In the genomic region with DNA sequence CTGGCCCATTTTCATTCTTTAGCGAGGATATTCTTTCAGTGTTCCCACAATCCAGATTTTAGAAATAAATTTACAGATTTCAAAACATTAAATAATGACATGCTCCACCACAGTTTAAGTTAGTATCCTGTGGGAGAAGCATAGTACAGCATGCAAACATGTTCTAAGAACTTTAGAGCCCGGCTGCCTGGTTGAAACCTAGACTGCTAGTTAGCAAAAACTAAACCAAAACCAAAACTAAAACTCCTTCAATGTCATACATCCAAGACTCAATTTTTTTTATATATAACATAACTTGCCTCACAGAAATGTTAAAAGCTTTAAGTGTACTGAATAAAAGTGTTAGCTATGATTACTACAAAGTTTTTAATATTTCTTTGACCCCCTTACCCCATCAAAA, we compare ENCODE assay signal across 15 cellular contexts. TPM values are rescaled to one million over a fixed set of nuclear protein-coding genes. Genes with fewer than 3 reads are reported as not detected.
DNase-seq lines count a peak whose midpoint lies in the region; ATAC-seq, FAIRE-seq and TF ChIP-seq lines count a peak whose summit lies in the region.
"Had no signal": no experiment of that assay in that cellular context is flagged by ENCODE, and none has a peak within 500 bp of the region (broad histone marks: within the 10 kb centered on the region; RNA-seq: fewer than 3 reads in every experiment).

No MANE protein-coding gene starts in this region.

- no peak overlapping the region for H3K4me3 ChIP-seq in A673 (ENCODE audit: low read depth, low read length, poor library complexity, severe bottlenecking)
- no peak overlapping the region for H3K4me3 ChIP-seq in GM12878
- H3K4me3 ChIP-seq in spleen = no peak overlapping the region
- H3K4me3 ChIP-seq: psoas muscle had no signal

- no peaks in the 10 kb centered on the region for H3K4me1 ChIP-seq in A673 (ENCODE audit: insufficient read depth, low read length, poor library complexity, severe bottlenecking)
- H3K4me1 ChIP-seq in GM12878 (ENCODE audit: control insufficient read depth, insufficient read depth, low read length) = no peaks in the 10 kb centered on the region; the same call in 1 of the 2 replicates
- peaks cover 0 to 5% (median 0%) of the 10 kb centered on the region in 6 donors for H3K4me1 ChIP-seq in spleen
- H3K4me1 ChIP-seq: psoas muscle had no signal

- H3K79me2 ChIP-seq in GM12878 (ENCODE audit: control insufficient read depth, insufficient read depth, low read length) = peaks cover 26% of the 10 kb centered on the region

- no peak overlapping the region for H3K4me2 ChIP-seq in GM12878 (ENCODE audit: control insufficient read depth, insufficient read depth)

- in situ Hi-C loops in GM12878 (cut with MboI) = no loop called here

- 0 out of 2 replicates have a peak, but pooled peaks cover 3% of the 10 kb centered on the region for H4K20me1 ChIP-seq in GM12878 (ENCODE audit: control insufficient read depth, insufficient read depth)

- POLR2A ChIA-PET in A673 (lab: Charles Lee; ENCODE audit: low non-redundant PET) (interaction anchor here (0.5 kb wide), 1 partner anchor 18 kb away, joined by 3 read pairs; no protein-coding TSS in a partner anchor), GM12878 (lab: Charles Lee) (interaction anchor here (0.7 to 1.7 kb wide), 3 partner anchors 8 to 69 kb away, joined by 4 to 6 read pairs (median 5); no protein-coding TSS in a partner anchor)

- ATAC-seq in GM18517 (IDR thresholded peaks at IDR 0.05; ENCODE audit: unreplicated experiment) (peak; percentile 52), HG03066 (IDR thresholded peaks at IDR 0.05; ENCODE audit: low read depth, unreplicated experiment) (peak; percentile 66), GM12878 (peak; percentile 79), GM19023 (IDR thresholded peaks at IDR 0.05; ENCODE audit: unreplicated experiment) (no peak)
- ATAC-seq: HepG2, psoas muscle had no signal

- CTCF ChIA-PET in A673 (lab: Charles Lee) (no interaction called here), GM12878 (lab: Yijun Ruan, JAX) (interaction anchor here (1.0 to 1.4 kb wide), 3 partner anchors 8 to 85 kb away, joined by 3 to 5 read pairs (median 3); no protein-coding TSS in a partner anchor)

- H3K27ac ChIP-seq in A673 (ENCODE audit: low read depth, low read length, poor library complexity, severe bottlenecking) (peak overlapping the region; percentile 4), GM12878 (ENCODE audit: control insufficient read depth, insufficient read depth) (no peak overlapping the region; the same call in 1 of the 2 replicates), spleen (no peak overlapping the region)
- H3K27ac ChIP-seq: psoas muscle had no signal

- H3K9me3 ChIP-seq in A673 (ENCODE audit: low read depth, low read length, poor library complexity, severe bottlenecking) (no peaks in the 10 kb centered on the region), GM12878 (replicated peaks; ENCODE audit: control insufficient read depth, insufficient read depth, low read length) (no peaks in the 10 kb centered on the region; the same call in 2 of the 3 replicates), spleen (no peaks in the 10 kb centered on the region)
- H3K9me3 ChIP-seq: psoas muscle had no signal

- no peak overlapping the region for H3K9ac ChIP-seq in GM12878 (ENCODE audit: control insufficient read depth, insufficient read depth, low read length)

- H3K27me3 ChIP-seq in A673 (replicated peaks; ENCODE audit: insufficient read depth, low read depth, low read length, poor library complexity) (no peaks in the 10 kb centered on the region), GM12878 (replicated peaks in 1 of 2; ENCODE audit: control insufficient read depth in 2 of 2, insufficient read depth in 2 of 2, low read length in 1 of 2) (no peaks in the 10 kb centered on the region), spleen (replicated peaks in 1 of 7) (no peaks in the 10 kb centered on the region)

- 52% methylated on average over 2 of the region's 2 CpGs for WGBS in GM12878 (ENCODE audit: insufficient coverage, insufficient replicate concordance, low lambda C conversion rate, missing lambda C conversion rate)
- 74 to 91% (median 82%) methylated on average over 2 of the region's 2 CpGs for WGBS in spleen, 5 donors

- FAIRE-seq in GM12878 (lab: Jason Lieb, UNC) = peak; percentile 66
- FAIRE-seq: HepG2 had no signal

- SMC1A ChIA-PET in GM12878 (lab: Charles Lee; ENCODE audit: uncharacterized antibody, unreplicated experiment) = interaction anchor here (0.9 to 1.0 kb wide), 2 partner anchors 11 to 42 kb away, joined by 3 to 4 read pairs; no protein-coding TSS in a partner anchor

- BruUV-seq in A673 (replicated peaks; lab: Mats Ljungman, UMichigan) (no TSS peak), GM12878 (replicated peaks; lab: Mats Ljungman, UMichigan) (no TSS peak)

- TF ChIP-seq CTCF in A673 (conservative IDR thresholded peaks at IDR 0.05; ENCODE audit: low read depth, low read length) = no peak
- no peak for TF ChIP-seq CTCF in GM12878 (IDR thresholded peaks at IDR 0.05 in 2 of 3, conservative IDR thresholded peaks at IDR 0.05 in 1 of 3; ENCODE audit: control insufficient read depth in 2 of 3, extremely low read depth in 1 of 3, insufficient read depth in 1 of 3, low read depth in 3 of 3, low read length in 3 of 3)
- TF ChIP-seq CTCF in spleen (IDR thresholded peaks at IDR 0.05 in 8 of 11, conservative IDR thresholded peaks at IDR 0.05 in 3 of 11) = no peak

- TF ChIP-seq EP300 in GM12878 (IDR thresholded peaks at IDR 0.05; ENCODE audit: borderline replicate concordance in 1 of 2, control insufficient read depth in 1 of 2, low read depth in 2 of 2, low read length in 2 of 2) = no peak

- peaks cover 96% of the 10 kb centered on the region for H3K36me3 ChIP-seq in A673 (ENCODE audit: insufficient read depth, low read length, poor library complexity, severe bottlenecking)
- peaks cover 18 to 66% of the 10 kb centered on the region in 2 experiments for H3K36me3 ChIP-seq in GM12878 (ENCODE audit: control insufficient read depth in 2 of 2, insufficient read depth in 2 of 2, low read length in 1 of 2)
- H3K36me3 ChIP-seq in spleen = peaks cover 5 to 100% (median 96%) of the 10 kb centered on the region in 6 donors

- no peak for TF ChIP-seq RAD21 in GM12878 (IDR thresholded peaks at IDR 0.05; ENCODE audit: insufficient read depth, low read depth, low read length)

- intact Hi-C loops in A673 (cut with micrococcal nuclease; ENCODE audit: unreplicated experiment) (no loop called here), GM12878 (cut with micrococcal nuclease; ENCODE audit: unreplicated experiment) (no loop called here), spleen (cut with DNase I; ENCODE audit: low total_unique reads) (no loop called here)

- no peak overlapping the region for H2AFZ ChIP-seq in GM12878 (ENCODE audit: control insufficient read depth, low read depth, low read length)

- RAD21 ChIA-PET in GM12878 (lab: Charles Lee; ENCODE audit: unreplicated experiment) = interaction anchor here (0.9 kb wide), 2 partner anchors 25 to 84 kb away, joined by 3 read pairs; no protein-coding TSS in a partner anchor

- DNase-seq in A673 (ENCODE audit: low spot score) (no peak), GM12878 (ENCODE audit: low read depth, low spot score) (no peak), spleen (no peak), AML-193 (lab: John Stamatoyannopoulos, UW) (no peak)
- no peak for DNase-seq in activated effector memory CD4-positive, alpha-beta T cell treated with Interleukin-2 at 50 U/mL for 16 hours
- DNase-seq: dermis blood vessel endothelial cell; NCI-H1417 treated with DMSO at 0.1 percent for 48 hours; NCI-H69; psoas muscle; SHP77; stimulated activated CD4-positive, alpha-beta T cell treated with anti-CD3 and anti-CD28 coated beads, Interleukin-2, amount 100 ng/mL, for 48 hours had no signal

- TF ChIP-seq POLR2A in GM12878 (IDR thresholded peaks at IDR 0.05; ENCODE audit: low read depth, low read length) = no peak
- no peak for TF ChIP-seq POLR2A in spleen (IDR thresholded peaks at IDR 0.05)

RNA-seq across cellular contexts. Expression of gene TRA2A, which starts 17.0 kb away (rescaled TPM):
- total RNA-seq in A673 (2021) (114 and 116 TPM in 2 replicates), GM12878 (2014; rRNA removed) (25.0 TPM in 2 replicates), GM12878 (2014; rRNA removed; fragmentation: Illumina TruSeq; extraction: Trizol) (71.2 and 78.0 TPM in 2 replicates), GM12878 (2021) (85.4 and 86.6 TPM in 2 replicates), spleen (10 to 100 TPM; 59.2 to 98.7 (median 89.6) TPM)
- total RNA-seq in GM12878 (2013; cell fraction: nucleolus; rRNA removed) = 83.2 and 85.5 TPM in 2 replicates
- 52.8 TPM for polyA plus RNA-seq in GM12878 (2011; ENCODE audit: low read depth)
- polyA plus RNA-seq in GM12878 (2011; rRNA removed) (97.1 and 111 TPM in 2 replicates), GM12878 (2014; fragmentation: Illumina TruSeq; extraction: Trizol) (224 and 533 TPM in 2 replicates), GM12878 (2014; fragmentation: Nextera tagmentation; extraction: Ambion mirVana) (10 to 100 TPM; 69.2 to 83.1 TPM), GM12878 (2014; rRNA removed) (99.5 and 103 TPM in 2 replicates), GM12878 (2016; fragmentation: Nextera tagmentation; extraction: Ambion mirVana) (100 to 1,000 TPM; 135 TPM), spleen (10 to 100 TPM; 67.3 to 89.7 (median 85.7) TPM)
- polyA plus RNA-seq in GM12878 (2011; cell fraction: cytosol; rRNA removed) = 53.7 and 61.9 TPM in 2 replicates
- polyA plus RNA-seq in GM12878 (2011; cell fraction: nucleus; rRNA removed) = 68.4 and 86.0 TPM in 2 replicates
- 78.6 and 85.7 TPM in 2 replicates for polyA plus RNA-seq in GM12878 (2012)
- polyA minus RNA-seq in GM12878 (2011; rRNA and poly(A)+ RNA removed) = 61.7 and 77.2 TPM in 2 replicates
- polyA minus RNA-seq in GM12878 (2011; cell fraction: cytosol; rRNA and poly(A)+ RNA removed) = 31.9 and 40.4 TPM in 2 replicates
- polyA minus RNA-seq in GM12878 (2011; cell fraction: nucleus; rRNA and poly(A)+ RNA removed) = 39.3 and 70.9 TPM in 2 replicates

RNA-seq across cellular contexts. Expression of gene IGF2BP3, which starts 44.5 kb away (rescaled TPM):
- 75.3 and 85.4 TPM in 2 replicates for total RNA-seq in A673 (2021)
- total RNA-seq in GM12878 (2013; cell fraction: nucleolus; rRNA removed) = 193 and 204 TPM in 2 replicates
- total RNA-seq in GM12878 (2014; rRNA removed) = 30.8 and 38.9 TPM in 2 replicates
- total RNA-seq in GM12878 (2014; rRNA removed; fragmentation: Illumina TruSeq; extraction: Trizol) = 56.8 and 62.3 TPM in 2 replicates
- total RNA-seq in GM12878 (2021) = 48.5 and 49.7 TPM in 2 replicates
- 12.8 TPM for polyA plus RNA-seq in GM12878 (2011; ENCODE audit: low read depth)
- 43.3 and 63.1 TPM in 2 replicates for polyA plus RNA-seq in GM12878 (2011; rRNA removed)
- 31.7 and 32.1 TPM in 2 replicates for polyA plus RNA-seq in GM12878 (2011; cell fraction: cytosol; rRNA removed)
- 35.0 and 45.2 TPM in 2 replicates for polyA plus RNA-seq in GM12878 (2011; cell fraction: nucleus; rRNA removed)
- 23.1 and 32.9 TPM in 2 replicates for polyA plus RNA-seq in GM12878 (2012)
- 61.2 and 76.6 TPM in 2 replicates for polyA plus RNA-seq in GM12878 (2014; fragmentation: Illumina TruSeq; extraction: Trizol)
- polyA plus RNA-seq in GM12878 (2014; fragmentation: Nextera tagmentation; extraction: Ambion mirVana) = 1 to 10 TPM; 4.6 to 4.7 TPM
- 41.4 and 43.1 TPM in 2 replicates for polyA plus RNA-seq in GM12878 (2014; rRNA removed)
- polyA plus RNA-seq in GM12878 (2016; fragmentation: Nextera tagmentation; extraction: Ambion mirVana) = 10 to 100 TPM; 15.0 to 16.0 TPM
- polyA minus RNA-seq in GM12878 (2011; rRNA and poly(A)+ RNA removed) = 42.1 and 55.8 TPM in 2 replicates
- polyA minus RNA-seq in GM12878 (2011; cell fraction: cytosol; rRNA and poly(A)+ RNA removed) = 22.2 and 26.1 TPM in 2 replicates
- 25.8 and 44.7 TPM in 2 replicates for polyA minus RNA-seq in GM12878 (2011; cell fraction: nucleus; rRNA and poly(A)+ RNA removed)
- total RNA-seq in spleen = 1 to 10 TPM; 1.0 to 6.8 (median 1.7) TPM
- 1 to 10 TPM in 1 of 3 donors, under 1 TPM in 2; 0.17 to 2.2 (median 0.22) TPM for polyA plus RNA-seq in spleen
